In the genomic region with DNA sequence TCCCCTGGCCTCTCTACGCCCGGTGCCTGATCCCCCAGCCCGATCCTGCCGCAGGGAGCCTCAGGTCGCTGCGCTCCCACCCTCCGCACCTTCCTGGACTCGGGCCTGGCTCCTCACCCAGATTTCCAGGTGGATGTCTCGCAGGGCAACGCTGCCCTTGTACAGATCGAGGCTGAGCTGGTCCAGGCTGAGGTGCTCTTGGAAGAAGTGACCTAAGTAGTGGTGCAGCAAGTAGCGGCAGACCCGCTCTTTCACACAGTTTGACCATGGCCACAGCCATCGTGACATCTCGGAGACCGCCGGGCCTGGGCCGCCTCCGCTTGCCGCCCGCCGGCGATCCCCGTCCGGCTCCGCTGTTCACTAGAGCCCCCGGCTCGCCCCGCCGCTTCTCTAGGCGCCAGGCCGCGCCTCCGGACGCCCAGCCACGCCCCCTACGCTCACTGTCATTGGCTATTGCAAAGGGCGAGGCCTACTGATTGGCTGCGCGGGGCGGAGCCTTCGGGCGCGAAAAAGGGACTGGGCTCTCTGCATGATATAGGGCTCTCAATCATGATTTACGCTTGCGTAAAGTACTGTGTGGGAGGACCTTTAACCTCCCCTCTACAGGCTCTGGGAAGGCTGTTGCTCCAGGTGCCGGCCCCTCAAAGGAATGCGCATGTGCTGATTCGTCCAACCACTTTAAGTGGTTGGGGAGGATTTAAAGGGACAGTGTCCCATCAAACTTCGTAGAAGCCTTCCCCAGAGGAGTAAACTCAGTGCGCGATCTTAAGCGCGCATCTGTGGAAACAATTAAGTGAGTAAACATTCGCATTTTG, we compare ENCODE assay signal across 8 cellular contexts. TPM values are rescaled to one million over a fixed set of nuclear protein-coding genes. Genes with fewer than 3 reads are reported as not detected.
DNase-seq lines count a peak whose midpoint lies in the region; ATAC-seq and TF ChIP-seq lines count a peak whose summit lies in the region.

ATG2A (minus strand) TSS at position 362 of the 815 bp plus-strand sequence; CDS start at position 288, 74 bp downstream.

- H3K4me3 Mint-ChIP-seq in T-helper 1 cell treated with Interleukin-12 subunit alpha and Interleukin-12 subunit beta and Interleukin-4 antibody, amounts not matched to agents 30 μg/mL and 1 μg/mL, for 36 hours = peak within 1 kb of the TSS; percentile 92

- H3K27ac Mint-ChIP-seq in T-helper 1 cell treated with Interleukin-12 subunit alpha and Interleukin-12 subunit beta and Interleukin-4 antibody, amounts not matched to agents 30 μg/mL and 1 μg/mL, for 36 hours = peak within 1 kb of the TSS; percentile 95

- TF ChIP-seq CTCF in GM13977 (IDR thresholded peaks at IDR 0.05; ENCODE audit: extremely low read depth, insufficient read depth, missing control alignments) (no peak), upper lobe of right lung (IDR thresholded peaks at IDR 0.05) (no peak)

- in situ Hi-C loops in GM13977 (cut with MboI; ENCODE audit: low pct_unique_long_range_greater_than_20kb, low sequenced_read_pairs, unreplicated experiment) = no loop called here

- no peaks in the 10 kb centered on the region for H3K9me3 ChIP-seq in upper lobe of right lung

- intact Hi-C loops in left cardiac atrium (cut with DNase I) = no loop called here
- intact Hi-C loops in posterior vena cava (cut with DNase I) = no loop called here
- intact Hi-C loops in upper lobe of right lung (cut with DNase I) = no loop called here

- ATAC-seq in HG02884 (IDR thresholded peaks at IDR 0.05; ENCODE audit: unreplicated experiment) = peak; percentile 95
- ATAC-seq in left cardiac atrium = peak; percentile 98
- ATAC-seq in upper lobe of right lung = peak; percentile 97

- H3K4me1 Mint-ChIP-seq in T-helper 1 cell treated with Interleukin-12 subunit alpha and Interleukin-12 subunit beta and Interleukin-4 antibody, amounts not matched to agents 30 μg/mL and 1 μg/mL, for 36 hours (ENCODE audit: low read depth) = peaks cover 16% of the 10 kb centered on the region

- H3K9me3 Mint-ChIP-seq in T-helper 1 cell treated with Interleukin-12 subunit alpha and Interleukin-12 subunit beta and Interleukin-4 antibody, amounts not matched to agents 30 μg/mL and 1 μg/mL, for 36 hours = no peaks in the 10 kb centered on the region

- peaks cover 21% of the 10 kb centered on the region for H3K4me1 ChIP-seq in upper lobe of right lung

- DNase-seq in GM13977 (ENCODE audit: low spot score) = peak; percentile 99
- peak; percentile 98 for DNase-seq in NCI-H1694 (lab: John Stamatoyannopoulos, UW)
- DNase-seq in amniotic stem cell (lab: John Stamatoyannopoulos, UW) = peak; percentile 97
- DNase-seq in left cardiac atrium = peak; percentile 99
- DNase-seq in posterior vena cava (ENCODE audit: low spot score) = peak; percentile 100
- peak; percentile 100 for DNase-seq in upper lobe of right lung

- peak within 1 kb of the TSS; percentile 78 for H3K4me3 ChIP-seq in upper lobe of right lung

- peaks cover 24% of the 10 kb centered on the region for H3K36me3 ChIP-seq in upper lobe of right lung

- peaks cover 2% of the 10 kb centered on the region for H3K36me3 Mint-ChIP-seq in T-helper 1 cell treated with Interleukin-12 subunit alpha and Interleukin-12 subunit beta and Interleukin-4 antibody, amounts not matched to agents 30 μg/mL and 1 μg/mL, for 36 hours (ENCODE audit: low read depth)

- no peaks in the 10 kb centered on the region for H3K27me3 Mint-ChIP-seq in T-helper 1 cell treated with Interleukin-12 subunit alpha and Interleukin-12 subunit beta and Interleukin-4 antibody, amounts not matched to agents 30 μg/mL and 1 μg/mL, for 36 hours (ENCODE audit: low read depth)

- H3K27ac ChIP-seq in upper lobe of right lung = peak within 1 kb of the TSS; percentile 83

- H3K27me3 ChIP-seq in upper lobe of right lung = no peaks in the 10 kb centered on the region

RNA-seq across cellular contexts. Expression of gene ATG2A, which starts in this region (rescaled TPM):
- total RNA-seq in left cardiac atrium (10 to 100 TPM; 12.3 to 14.6 TPM), posterior vena cava (10 to 100 TPM; 12.3 to 14.9 TPM), upper lobe of right lung (23.2 TPM)

Comparison
In these comparisons a context has a peak if more than half of its experiments do, and no peak if none do; other contexts are left out.
1. Peak in every context shown above with its lines: DNase-seq, ATAC-seq, H3K4me3 ChIP-seq and H3K27ac ChIP-seq.